In genomic region chr5:33440482-33441240, GRCh38 we compare ENCODE assay signal across 1 cellular context.
TF ChIP-seq lines count a peak whose summit lies in the region.

Gene TARS1, plus strand, starts transcription at chr5:33440965. Its CDS starts 122 bp downstream, at chr5:33441087.

TF ChIP-seq in K562, 482 proteins besides CTCF, POLR2A, EP300 and RAD21 (continued from another document and continues in another):
- TF ChIP-seq CEBPZ (IDR thresholded peaks at IDR 0.05; ENCODE audit: borderline replicate concordance, low read depth, low read length) (no peak), ELK3 (CRISPR knock-in tag; IDR thresholded peaks at IDR 0.05) (no peak), MTF1 (CRISPR knock-in tag; IDR thresholded peaks at IDR 0.05; ENCODE audit: borderline replicate concordance) (no peak), SUPT5H (IDR thresholded peaks at IDR 0.05) (peak; percentile 98), ETS2 (tag; IDR thresholded peaks at IDR 0.05; ENCODE audit: borderline replicate concordance, poor library complexity, severe bottlenecking) (no peak), POLR3A (IDR thresholded peaks at IDR 0.05; ENCODE audit: borderline replicate concordance, extremely low read depth, insufficient read depth, insufficient read length) (no peak), ZBTB26 (CRISPR knock-in tag; IDR thresholded peaks at IDR 0.05) (no peak), MAFK (IDR thresholded peaks at IDR 0.05; ENCODE audit: low read length) (0 out of 2 replicates have a peak, but pooled peaks have one; percentile 29), MAFF (IDR thresholded peaks at IDR 0.05; ENCODE audit: low read length) (0 out of 2 replicates have a peak, but pooled peaks have one; percentile 4), ZFX (CRISPR knock-in tag; IDR thresholded peaks at IDR 0.05) (peak; percentile 65), XRCC4 (IDR thresholded peaks at IDR 0.05; ENCODE audit: extremely low read depth, insufficient read depth, insufficient read length) (no peak), HBP1 (CRISPR knock-in tag; IDR thresholded peaks at IDR 0.05) (peak; percentile 53), MBD2 (IDR thresholded peaks at IDR 0.05; ENCODE audit: borderline replicate concordance, low read depth) (peak; percentile 60; the same call in 1 of the 2 replicates), STAT5A (IDR thresholded peaks at IDR 0.05; ENCODE audit: borderline replicate concordance, low read length) (peak; percentile 55; the same call in 1 of the 2 replicates), MTA3 (IDR thresholded peaks at IDR 0.05; ENCODE audit: borderline replicate concordance) (peak; percentile 99), ZNF507 (tag; conservative IDR thresholded peaks at IDR 0.05) (no peak), ZNF384 (IDR thresholded peaks at IDR 0.05; ENCODE audit: low read depth, low read length) (no peak), ZNF766 (CRISPR knock-in tag; conservative IDR thresholded peaks at IDR 0.05) (no peak), NFE2 (IDR thresholded peaks at IDR 0.05; ENCODE audit: low read depth) (no peak; the same call in 1 of the 2 replicates), TCF3 (CRISPR knock-in tag; IDR thresholded peaks at IDR 0.05) (0 out of 2 replicates have a peak, but pooled peaks have one; percentile 26), NFIX (CRISPR knock-in tag; IDR thresholded peaks at IDR 0.05; ENCODE audit: low read depth) (no peak), JUN (IDR thresholded peaks at IDR 0.05; ENCODE audit: borderline replicate concordance, low read depth, low read length) (peak; percentile 63; the same call in 1 of the 2 replicates), JUN (CRISPR knock-in tag; IDR thresholded peaks at IDR 0.05; ENCODE audit: borderline replicate concordance) (no peak), NFIC (IDR thresholded peaks at IDR 0.05) (peak; percentile 94), CHD2 (IDR thresholded peaks at IDR 0.05; ENCODE audit: low read depth, low read length) (peak; percentile 74), C11orf30 (IDR thresholded peaks at IDR 0.05; ENCODE audit: low read depth) (peak; percentile 55), CBFB (CRISPR knock-in tag; IDR thresholded peaks at IDR 0.05) (no peak), BCL6 (CRISPR knock-in tag; IDR thresholded peaks at IDR 0.05) (no peak), SREBF2 (CRISPR knock-in tag; IDR thresholded peaks at IDR 0.05) (0 out of 2 replicates have a peak, but pooled peaks have one; percentile 74), ZKSCAN8 (CRISPR knock-in tag; IDR thresholded peaks at IDR 0.05) (no peak), ZNF740 (CRISPR knock-in tag; IDR thresholded peaks at IDR 0.05) (no peak), ZNF740 (tag; IDR thresholded peaks at IDR 0.05) (no peak), ZNF639 (CRISPR knock-in tag; conservative IDR thresholded peaks at IDR 0.05 in 1 of 2, IDR thresholded peaks at IDR 0.05 in 1 of 2) (no peak), ZNF444 (CRISPR knock-in tag; IDR thresholded peaks at IDR 0.05) (no peak), ZNF75A (CRISPR knock-in tag; IDR thresholded peaks at IDR 0.05) (no peak), ZNF707 (CRISPR knock-in tag; conservative IDR thresholded peaks at IDR 0.05) (no peak), IRF1 (CRISPR knock-in tag; IDR thresholded peaks at IDR 0.05; ENCODE audit: borderline replicate concordance) (no peak), LCOR (CRISPR knock-in tag; IDR thresholded peaks at IDR 0.05) (peak; percentile 34; the same call in 1 of the 2 replicates), PREB (CRISPR knock-in tag; IDR thresholded peaks at IDR 0.05) (no peak), NCOA6 (IDR thresholded peaks at IDR 0.05) (no peak), ZNF224 (CRISPR knock-in tag; IDR thresholded peaks at IDR 0.05) (no peak), RHOXF2B (CRISPR knock-in tag; conservative IDR thresholded peaks at IDR 0.05) (no peak), CSDE1 (IDR thresholded peaks at IDR 0.05) (no peak), ZNF57 (CRISPR knock-in tag; IDR thresholded peaks at IDR 0.05) (no peak), LEF1 (IDR thresholded peaks at IDR 0.05) (peak; percentile 31; the same call in 1 of the 2 replicates), E2F3 (CRISPR knock-in tag; IDR thresholded peaks at IDR 0.05) (0 out of 2 replicates have a peak, but pooled peaks have one; percentile 45), RBFOX2 (IDR thresholded peaks at IDR 0.05; ENCODE audit: low read depth, low read length) (peak; percentile 98), NR4A1 (CRISPR knock-in tag; IDR thresholded peaks at IDR 0.05) (no peak), NR4A1 (tag; IDR thresholded peaks at IDR 0.05) (no peak), HCFC1 (IDR thresholded peaks at IDR 0.05; ENCODE audit: low read depth, low read length) (peak; percentile 63), BACH1 (tag; IDR thresholded peaks at IDR 0.05) (no peak), HOMEZ (CRISPR knock-in tag; IDR thresholded peaks at IDR 0.05) (no peak), ZNF445 (CRISPR knock-in tag; IDR thresholded peaks at IDR 0.05; ENCODE audit: low read depth) (no peak), SMAD1 (IDR thresholded peaks at IDR 0.05; ENCODE audit: low read depth, low read length, partially characterized antibody) (peak; percentile 15), ZNF124 (CRISPR knock-in tag; IDR thresholded peaks at IDR 0.05) (no peak), TRIM25 (IDR thresholded peaks at IDR 0.05; ENCODE audit: borderline replicate concordance) (no peak), FOXJ3 (CRISPR knock-in tag; IDR thresholded peaks at IDR 0.05) (no peak), ATF1 (CRISPR knock-in tag; IDR thresholded peaks at IDR 0.05) (no peak), ATF1 (tag; IDR thresholded peaks at IDR 0.05) (peak; percentile 92), IRF9 (tag; IDR thresholded peaks at IDR 0.05) (peak; percentile 93)
